Comparison of ENCODE assay signal across 9 cellular contexts in the genomic region with DNA sequence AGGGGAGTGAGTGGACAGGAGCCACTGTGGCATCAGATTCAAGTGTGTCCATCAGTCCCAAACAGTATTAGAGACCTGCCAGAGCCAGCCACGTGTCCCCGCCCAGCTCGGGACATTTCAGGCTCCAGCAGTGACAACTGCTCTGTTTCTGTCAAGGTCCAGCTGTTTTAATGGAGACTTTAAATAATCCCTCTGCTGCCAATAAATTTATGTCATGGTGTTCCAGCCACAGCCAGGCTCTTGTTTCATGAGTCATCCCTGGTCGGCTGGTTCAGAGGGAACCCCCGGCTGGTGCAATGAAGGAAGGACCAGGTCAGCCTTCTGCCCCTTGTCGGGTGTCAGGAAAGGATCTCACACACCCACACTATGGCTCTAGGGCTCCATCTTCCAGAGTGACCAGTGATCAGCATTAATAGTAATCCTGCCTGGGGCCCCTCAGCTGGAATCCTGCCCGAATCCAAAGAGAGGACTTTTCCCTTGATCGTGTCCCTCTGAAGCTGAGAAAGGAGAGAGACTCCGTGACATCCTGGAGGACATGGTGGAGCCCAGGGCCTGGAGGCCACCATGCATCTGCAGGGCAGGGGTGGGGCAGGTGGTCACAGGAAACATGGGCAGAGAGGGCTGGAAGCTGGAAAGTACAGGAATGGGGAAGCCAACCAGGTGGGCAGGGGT.
DNase-seq lines count a peak whose midpoint lies in the region; ATAC-seq, FAIRE-seq and TF ChIP-seq lines count a peak whose summit lies in the region.
"Had no signal": no experiment of that assay in that cellular context is flagged by ENCODE, and none has a peak within 500 bp of the region (broad histone marks: within the 10 kb centered on the region; RNA-seq: fewer than 3 reads in every experiment).

No MANE protein-coding gene starts in this region.

- H3K9ac ChIP-seq in mesendoderm (ENCODE audit: low read length), result no peak overlapping the region

- no peaks in the 10 kb centered on the region for H3K4me1 Mint-ChIP-seq in activated T-helper 2 cell treated with anti-CD3 and anti-CD28 coated beads, Interferon-gamma antibody, Interleukin-2, Interleukin-4, amounts not matched to agents 10 μg/mL and 5 μg/mL and 100 μg/mL, durations not matched to agents 14 hours and 24 hours and 36 hours (ENCODE audit: low read depth)

- H3K18ac ChIP-seq in mesendoderm (ENCODE audit: low read length), result no peak overlapping the region

- no peak overlapping the region for H2AK5ac ChIP-seq in mesendoderm (ENCODE audit: low read length)

- peak; percentile 75 for DNase-seq in AG10803 (ENCODE audit: low read depth)
- peak; percentile 44 for DNase-seq in LHCN-M2 (ENCODE audit: low read depth)
- peak; percentile 42 for DNase-seq in ecto neural progenitor cell (ENCODE audit: low spot score)
- peak; percentile 37 for DNase-seq in mesendoderm
- DNase-seq in D721Med (ENCODE audit: insufficient read length, low spot score), result no peak
- no peak for DNase-seq in activated T-helper 2 cell treated with anti-CD3 and anti-CD28 coated beads, Interferon-gamma antibody, Interleukin-2, Interleukin-4, amounts not matched to agents 10 μg/mL and 5 μg/mL and 100 μg/mL, durations not matched to agents 14 hours and 24 hours and 36 hours (ENCODE audit: low spot score)
- DNase-seq: nucleus accumbens had no signal

- H4K8ac ChIP-seq in mesendoderm (ENCODE audit: low read depth, low read length), result no peak overlapping the region

- H3K4me3 ChIP-seq in AG10803 (ENCODE audit: low read length) (no peak overlapping the region), mesendoderm (ENCODE audit: low read length) (no peak overlapping the region)

- no peaks in the 10 kb centered on the region for H3K79me2 ChIP-seq in mesendoderm (ENCODE audit: control insufficient read depth, insufficient read depth, low read length)

- no peak for FAIRE-seq in D721Med (lab: Jason Lieb, UNC)

- H3K36me3 ChIP-seq in mesendoderm (ENCODE audit: control insufficient read depth, insufficient read depth, low read length), result no peaks in the 10 kb centered on the region

- intact Hi-C loops in activated T-helper 2 cell treated with anti-CD3 and anti-CD28 coated beads, Interferon-gamma antibody, Interleukin-2, Interleukin-4, amounts not matched to agents 10 μg/mL and 5 μg/mL and 100 μg/mL, durations not matched to agents 14 hours and 24 hours and 36 hours (cut with micrococcal nuclease), result no loop called here

- no peaks in the 10 kb centered on the region for H3K36me3 Mint-ChIP-seq in activated T-helper 2 cell treated with anti-CD3 and anti-CD28 coated beads, Interferon-gamma antibody, Interleukin-2, Interleukin-4, amounts not matched to agents 10 μg/mL and 5 μg/mL and 100 μg/mL, durations not matched to agents 14 hours and 24 hours and 36 hours (ENCODE audit: low read depth)

- H4K5ac ChIP-seq in mesendoderm (ENCODE audit: low read length), result no peak overlapping the region

- H2BK120ac ChIP-seq in mesendoderm (ENCODE audit: low read depth, low read length), result no peak overlapping the region

- H3K4me3 Mint-ChIP-seq in activated T-helper 2 cell treated with anti-CD3 and anti-CD28 coated beads, Interferon-gamma antibody, Interleukin-2, Interleukin-4, amounts not matched to agents 10 μg/mL and 5 μg/mL and 100 μg/mL, durations not matched to agents 14 hours and 24 hours and 36 hours (ENCODE audit: low read depth), result no peak overlapping the region

- H3K9me3 Mint-ChIP-seq in activated T-helper 2 cell treated with anti-CD3 and anti-CD28 coated beads, Interferon-gamma antibody, Interleukin-2, Interleukin-4, amounts not matched to agents 10 μg/mL and 5 μg/mL and 100 μg/mL, durations not matched to agents 14 hours and 24 hours and 36 hours, result no peaks in the 10 kb centered on the region

- no peak overlapping the region for H3K27ac ChIP-seq in mesendoderm (ENCODE audit: low read depth, low read length)

- H3K27me3 ChIP-seq in mesendoderm (ENCODE audit: insufficient read depth, low read length, poor library complexity), result no peaks in the 10 kb centered on the region

- H3K4ac ChIP-seq in mesendoderm (ENCODE audit: low read depth, low read length), result no peak overlapping the region

- H3K4me2 ChIP-seq in mesendoderm (ENCODE audit: low read length), result no peak overlapping the region

- no peaks in the 10 kb centered on the region for H3K27me3 Mint-ChIP-seq in activated T-helper 2 cell treated with anti-CD3 and anti-CD28 coated beads, Interferon-gamma antibody, Interleukin-2, Interleukin-4, amounts not matched to agents 10 μg/mL and 5 μg/mL and 100 μg/mL, durations not matched to agents 14 hours and 24 hours and 36 hours (ENCODE audit: low read depth)

- H3K27ac Mint-ChIP-seq in activated T-helper 2 cell treated with anti-CD3 and anti-CD28 coated beads, Interferon-gamma antibody, Interleukin-2, Interleukin-4, amounts not matched to agents 10 μg/mL and 5 μg/mL and 100 μg/mL, durations not matched to agents 14 hours and 24 hours and 36 hours, result no peak overlapping the region

- H3K4me1 ChIP-seq in mesendoderm (ENCODE audit: control insufficient read depth, low read depth, low read length), result no peaks in the 10 kb centered on the region

- no peak for TF ChIP-seq CTCF in AG10803 (conservative IDR thresholded peaks at IDR 0.05; ENCODE audit: low read length)
- no peak for TF ChIP-seq CTCF in D721Med (IDR thresholded peaks at IDR 0.05; ENCODE audit: insufficient read depth, missing control alignments)

- no peaks in the 10 kb centered on the region for H3K79me1 ChIP-seq in mesendoderm (ENCODE audit: low read length)

- no peak overlapping the region for H3K56ac ChIP-seq in mesendoderm (ENCODE audit: low read length)

- no peak overlapping the region for H2BK15ac ChIP-seq in mesendoderm (replicated peaks; ENCODE audit: low read depth)

- no peak overlapping the region for H2BK5ac ChIP-seq in mesendoderm (ENCODE audit: low read length)

- H3K23ac ChIP-seq in mesendoderm (ENCODE audit: low read length), result no peak overlapping the region

- ATAC-seq in GM19467 (IDR thresholded peaks at IDR 0.05; ENCODE audit: unreplicated experiment) (no peak), HG03442 (IDR thresholded peaks at IDR 0.05; ENCODE audit: unreplicated experiment) (no peak)

- WGBS in mesendoderm (ENCODE audit: extremely low coverage, insufficient coverage, low lambda C conversion rate), result no CpG with 5 or more reads among the region's 9 CpGs

Comparison
In these comparisons a context has a peak if more than half of its experiments do, and no peak if none do; other contexts are left out.
1. DNase-seq: peak in AG10803 (single experiment), LHCN-M2 (single experiment), ecto neural progenitor cell (single experiment) and mesendoderm (single experiment); none in D721Med (single experiment) and activated T-helper 2 cell treated with anti-CD3 and anti-CD28 coated beads, Interferon-gamma antibody, Interleukin-2, Interleukin-4, amounts not matched to agents 10 μg/mL and 5 μg/mL and 100 μg/mL, durations not matched to agents 14 hours and 24 hours and 36 hours (single experiment).